Comparison of ENCODE assay signal across 8 cellular contexts in genomic region chr3:37974121-37974927, GRCh38. TPM values are rescaled to one million over a fixed set of nuclear protein-coding genes. Genes with fewer than 3 reads are reported as not detected.
DNase-seq lines count a peak whose midpoint lies in the region; ATAC-seq and TF ChIP-seq lines count a peak whose summit lies in the region.

No MANE protein-coding gene starts in this region.

- in situ Hi-C loops in GM13977 (cut with MboI; ENCODE audit: low pct_unique_long_range_greater_than_20kb, low sequenced_read_pairs, unreplicated experiment), result no loop called here

- TF ChIP-seq CTCF in A673 (conservative IDR thresholded peaks at IDR 0.05; ENCODE audit: low read depth, low read length), result peak; percentile 67
- TF ChIP-seq CTCF in GM13977 (IDR thresholded peaks at IDR 0.05; ENCODE audit: extremely low read depth, insufficient read depth, missing control alignments), result peak; percentile 90
- TF ChIP-seq CTCF in neutrophil (IDR thresholded peaks at IDR 0.05), result peak; percentile 91
- peak; percentile 37 to 66 for TF ChIP-seq CTCF in suprapubic skin (IDR thresholded peaks at IDR 0.05)

- no peak for TF ChIP-seq EP300 in suprapubic skin (IDR thresholded peaks at IDR 0.05)

- DNase-seq in A673 (ENCODE audit: low spot score) (peak; percentile 43), GM13977 (ENCODE audit: low spot score) (peak; percentile 75), NT2/D1 (ENCODE audit: low read depth, low spot score) (peak; percentile 68), activated T-cell treated with anti-CD3 and anti-CD28 coated beads for 48 hours (ENCODE audit: low read depth) (peak; percentile 54), fibroblast of peridontal ligament (ENCODE audit: extremely low read depth) (peak; percentile 63), suprapubic skin (ENCODE audit: low spot score in 2 of 2) (no peak)

- BruUV-seq in A673 (replicated peaks; lab: Mats Ljungman, UMichigan), result no TSS peak

- H3K9ac ChIP-seq in NT2/D1 (ENCODE audit: insufficient read length, low read depth), result no peak overlapping the region

- no peaks in the 10 kb centered on the region for H3K4me1 ChIP-seq in A673 (ENCODE audit: insufficient read depth, low read length, poor library complexity, severe bottlenecking)
- peaks cover 2% of the 10 kb centered on the region for H3K4me1 ChIP-seq in NT2/D1 (ENCODE audit: insufficient read depth, insufficient read length)
- peaks cover 8 to 12% of the 10 kb centered on the region in 2 experiments for H3K4me1 ChIP-seq in neutrophil (ENCODE audit: control insufficient read depth in 1 of 2, insufficient read depth in 1 of 2, low read depth in 1 of 2, low read length in 1 of 2)
- peaks cover 4% of the 10 kb centered on the region for H3K4me1 ChIP-seq in suprapubic skin

- WGBS in suprapubic skin, result 65% methylated on average over 8 of the region's 9 CpGs

- no peaks in the 10 kb centered on the region for H3K36me3 ChIP-seq in A673 (ENCODE audit: insufficient read depth, low read length, poor library complexity, severe bottlenecking)
- H3K36me3 ChIP-seq in NT2/D1 (ENCODE audit: insufficient read depth, insufficient read length, low read length), result peaks cover 55% of the 10 kb centered on the region
- H3K36me3 ChIP-seq in neutrophil, result peaks cover 34% of the 10 kb centered on the region
- peaks cover 46% of the 10 kb centered on the region for H3K36me3 ChIP-seq in suprapubic skin

- intact Hi-C loops in A673 (cut with micrococcal nuclease; ENCODE audit: unreplicated experiment), result loop anchor here (1.0 kb wide), 1 partner anchor 119 kb away; no protein-coding TSS in a partner anchor

- no peaks in the 10 kb centered on the region for H3K9me3 ChIP-seq in A673 (ENCODE audit: low read depth, low read length, poor library complexity, severe bottlenecking)
- no peaks in the 10 kb centered on the region for H3K9me3 ChIP-seq in NT2/D1 (ENCODE audit: insufficient read depth, low read length)
- H3K9me3 ChIP-seq in neutrophil, result no peaks in the 10 kb centered on the region
- no peaks in the 10 kb centered on the region for H3K9me3 ChIP-seq in suprapubic skin

- CTCF ChIA-PET in A673 (lab: Charles Lee), result no interaction called here

- POLR2A ChIA-PET in A673 (lab: Charles Lee; ENCODE audit: low non-redundant PET), result no interaction called here

- no peak overlapping the region for H3K27ac ChIP-seq in A673 (ENCODE audit: low read depth, low read length, poor library complexity, severe bottlenecking)
- peak overlapping the region; percentile 27 for H3K27ac ChIP-seq in neutrophil
- H3K27ac ChIP-seq in suprapubic skin, result no peak overlapping the region

- no peak for TF ChIP-seq POLR2A in suprapubic skin (IDR thresholded peaks at IDR 0.05)

- H3K4me3 ChIP-seq in A673 (ENCODE audit: low read depth, low read length, poor library complexity, severe bottlenecking) (no peak overlapping the region), NT2/D1 (ENCODE audit: insufficient read length, low read depth) (no peak overlapping the region), neutrophil (ENCODE audit: low read depth in 1 of 2, low read length in 1 of 2) (no peak overlapping the region), suprapubic skin (no peak overlapping the region)

- H3K27me3 ChIP-seq in A673 (replicated peaks; ENCODE audit: insufficient read depth, low read depth, low read length, poor library complexity) (no peaks in the 10 kb centered on the region), NT2/D1 (ENCODE audit: insufficient read depth, insufficient read length) (no peaks in the 10 kb centered on the region), neutrophil (no peaks in the 10 kb centered on the region), suprapubic skin (no peaks in the 10 kb centered on the region)

- peak; percentile 93 for ATAC-seq in HG02884 (IDR thresholded peaks at IDR 0.05; ENCODE audit: unreplicated experiment)

RNA-seq across cellular contexts. Expression of gene VILL, which starts 16.3 kb away (rescaled TPM):
- total RNA-seq in A673 (2021) (2.9 and 4.2 TPM in 2 replicates), suprapubic skin (10 to 100 TPM; 13.2 to 16.7 (median 15.0) TPM)

RNA-seq across cellular contexts. Expression of gene PLCD1, which starts 55.1 kb away (rescaled TPM):
- 1.1 and 4.1 TPM in 2 replicates for total RNA-seq in A673 (2021)
- total RNA-seq in suprapubic skin, result 10 to 100 TPM; 32.3 to 42.2 (median 39.3) TPM

Comparison
In these comparisons a context has a peak if more than half of its experiments do, and no peak if none do; other contexts are left out.
1. DNase-seq: peak in A673 (single experiment), GM13977 (single experiment), NT2/D1 (single experiment), activated T-cell treated with anti-CD3 and anti-CD28 coated beads for 48 hours (single experiment) and fibroblast of peridontal ligament (single experiment); none in suprapubic skin (0 of 2).
2. Peak in every context shown above with its lines, with median percentiles within 50 percentile points of each other: CTCF ChIP-seq.